8 cellular contexts compared by ENCODE assay signal in genomic region chr3:187165144-187165543, GRCh38. TPM values are rescaled to one million over a fixed set of nuclear protein-coding genes. Genes with fewer than 3 reads are reported as not detected.
DNase-seq lines count a peak whose midpoint lies in the region; ATAC-seq and TF ChIP-seq lines count a peak whose summit lies in the region.

No MANE protein-coding gene starts in this region.

- H3K36me3 Mint-ChIP-seq in activated CD4-positive, alpha-beta memory T cell treated with anti-CD3 and anti-CD28 coated beads, Interleukin-2, amount 10 ng/mL, durations not matched to agents 7 days and 5 days (ENCODE audit: low read depth), result no peaks in the 10 kb centered on the region

- peak; percentile 65 for ATAC-seq in foreskin keratinocyte
- ATAC-seq in HG02970 (IDR thresholded peaks at IDR 0.05; ENCODE audit: low FRiP score, unreplicated experiment), result no peak
- no peak for ATAC-seq in GM21723 (IDR thresholded peaks at IDR 0.05; ENCODE audit: unreplicated experiment)

- H3K27ac Mint-ChIP-seq in activated CD4-positive, alpha-beta memory T cell treated with anti-CD3 and anti-CD28 coated beads, Interleukin-2, amount 10 ng/mL, durations not matched to agents 7 days and 5 days, result no peak overlapping the region

- H3K36me3 ChIP-seq in ovary, result no peaks in the 10 kb centered on the region

- peaks cover 23% of the 10 kb centered on the region for H3K27me3 Mint-ChIP-seq in activated CD4-positive, alpha-beta memory T cell treated with anti-CD3 and anti-CD28 coated beads, Interleukin-2, amount 10 ng/mL, durations not matched to agents 7 days and 5 days

- no peak overlapping the region for H3K27ac ChIP-seq in foreskin keratinocyte
- no peak overlapping the region for H3K27ac ChIP-seq in ovary

- H3K9me3 ChIP-seq in ovary, result no peaks in the 10 kb centered on the region

- DNase-seq in D341Med (ENCODE audit: low spot score), result peak; percentile 65
- peak; percentile 49 for DNase-seq in HPDE6-E6E7 (ENCODE audit: extremely low spot score)
- DNase-seq in NCI-H526 (lab: John Stamatoyannopoulos, UW), result peak; percentile 75 to 82
- peak; percentile 25 for DNase-seq in activated CD4-positive, alpha-beta memory T cell treated with anti-CD3 and anti-CD28 coated beads, Interleukin-2, amount 10 ng/mL, durations not matched to agents 7 days and 5 days
- peak in 1 of 2 donors; percentile 46 for DNase-seq in foreskin keratinocyte
- DNase-seq in ovary, result peak in 1 of 5 donors; percentile 19

- H3K9me3 Mint-ChIP-seq in activated CD4-positive, alpha-beta memory T cell treated with anti-CD3 and anti-CD28 coated beads, Interleukin-2, amount 10 ng/mL, durations not matched to agents 7 days and 5 days, result no peaks in the 10 kb centered on the region

- peaks cover 6% of the 10 kb centered on the region for H3K27me3 ChIP-seq in foreskin keratinocyte
- H3K27me3 ChIP-seq in ovary, result no peaks in the 10 kb centered on the region

- TF ChIP-seq EP300 in ovary (IDR thresholded peaks at IDR 0.05), result no peak

- 0 to 1% (median 0%) methylated on average over 3 of the region's 3 CpGs for WGBS in ovary, 3 donors

- TF ChIP-seq POLR2A in ovary (IDR thresholded peaks at IDR 0.05), result no peak

- intact Hi-C loops in ovary (cut with DNase I), result loop anchor here in 2 of 4 donors (10.0 kb wide), 2 partner anchors 310 to 550 kb away; partner anchors contain the start of gene AHSG (in 2 of the 2)

- peak; percentile 79 for TF ChIP-seq CTCF in foreskin keratinocyte (conservative IDR thresholded peaks at IDR 0.05)
- peak; percentile 27 to 37 (median 27) for TF ChIP-seq CTCF in ovary (IDR thresholded peaks at IDR 0.05)

- peaks cover 19% of the 10 kb centered on the region for H3K4me1 ChIP-seq in foreskin keratinocyte
- H3K4me1 ChIP-seq in ovary (ENCODE audit: insufficient read depth), result peaks cover 1% of the 10 kb centered on the region

- H3K4me1 Mint-ChIP-seq in activated CD4-positive, alpha-beta memory T cell treated with anti-CD3 and anti-CD28 coated beads, Interleukin-2, amount 10 ng/mL, durations not matched to agents 7 days and 5 days, result peaks cover 5% of the 10 kb centered on the region

- CTCF ChIA-PET in activated CD4-positive, alpha-beta memory T cell treated with anti-CD3 and anti-CD28 coated beads, Interleukin-2, amount 10 ng/mL, durations not matched to agents 7 days and 5 days (lab: Charles Lee), result interaction anchor here (0.6 to 6.3 kb wide), 46 partner anchors 9 to 1109 kb away, joined by 3 to 115 read pairs (median 4); partner anchors contain the start of genes MASP1, RPL39L and ST6GAL1

- no peak overlapping the region for H3K4me3 Mint-ChIP-seq in activated CD4-positive, alpha-beta memory T cell treated with anti-CD3 and anti-CD28 coated beads, Interleukin-2, amount 10 ng/mL, durations not matched to agents 7 days and 5 days

- POLR2A ChIA-PET in activated CD4-positive, alpha-beta memory T cell treated with anti-CD3 and anti-CD28 coated beads, Interleukin-2, amount 10 ng/mL, durations not matched to agents 7 days and 5 days (lab: Charles Lee), result interaction anchor here (0.7 to 1.6 kb wide), 6 partner anchors 52 to 378 kb away, joined by 4 to 13 read pairs (median 4); no protein-coding TSS in a partner anchor

- H3K4me3 ChIP-seq in ovary, result no peak overlapping the region

RNA-seq across cellular contexts. Expression of gene RPL39L, which starts 25.8 kb away (rescaled TPM):
- total RNA-seq in activated CD4-positive, alpha-beta memory T cell treated with anti-CD3 and anti-CD28 coated beads, Interleukin-2, amount 10 ng/mL, durations not matched to agents 7 days and 5 days, result 10 to 100 TPM; 23.0 to 23.1 TPM
- 48.2 and 49.3 TPM in 2 replicates for total RNA-seq in foreskin keratinocyte
- polyA plus RNA-seq in foreskin keratinocyte, result 65.7 and 68.3 TPM in 2 replicates
- total RNA-seq in ovary, result 1 to 10 TPM in 6 of 7 donors, under 1 TPM in 1; 0.99 to 7.5 (median 4.0) TPM
- 1 to 10 TPM; 6.9 to 8.5 TPM for polyA plus RNA-seq in ovary

RNA-seq across cellular contexts. Expression of gene RTP1, which starts 32.1 kb away (rescaled TPM):
- total RNA-seq in activated CD4-positive, alpha-beta memory T cell treated with anti-CD3 and anti-CD28 coated beads, Interleukin-2, amount 10 ng/mL, durations not matched to agents 7 days and 5 days, result not detected
- total RNA-seq in foreskin keratinocyte, result not detected in 2 replicates
- not detected in 2 replicates for polyA plus RNA-seq in foreskin keratinocyte
- total RNA-seq in ovary, result under 1 TPM in 1 of 7 donors, not detected in 6; 0.08 TPM
- not detected for polyA plus RNA-seq in ovary
